8 cellular contexts compared by ENCODE assay signal in genomic region chr2:28390857-28391563, GRCh38. TPM values are rescaled to one million over a fixed set of nuclear protein-coding genes. Genes with fewer than 3 reads are reported as not detected.
DNase-seq lines count a peak whose midpoint lies in the region; ATAC-seq, FAIRE-seq and TF ChIP-seq lines count a peak whose summit lies in the region.

No MANE protein-coding gene starts in this region.

- H3K27ac ChIP-seq in MM.1S (ENCODE audit: low read length) (peak overlapping the region; percentile 98), astrocyte (ENCODE audit: low read depth, low read length) (peak overlapping the region; percentile 94)

- H3K9me3 Mint-ChIP-seq in T-helper 1 cell treated with Interleukin-12 subunit alpha and Interleukin-12 subunit beta and Interleukin-4 antibody, amounts not matched to agents 30 μg/mL and 1 μg/mL, for 36 hours = no peaks in the 10 kb centered on the region
- H3K9me3 Mint-ChIP-seq in astrocyte (ENCODE audit: unreplicated experiment) = no peaks in the 10 kb centered on the region

- peaks cover 1% of the 10 kb centered on the region for H3K36me3 Mint-ChIP-seq in T-helper 1 cell treated with Interleukin-12 subunit alpha and Interleukin-12 subunit beta and Interleukin-4 antibody, amounts not matched to agents 30 μg/mL and 1 μg/mL, for 36 hours (ENCODE audit: low read depth)
- H3K36me3 Mint-ChIP-seq in astrocyte (ENCODE audit: low read depth, unreplicated experiment) = peaks cover 5% of the 10 kb centered on the region

- H3K4me1 ChIP-seq in MM.1S (ENCODE audit: low read length) = peaks cover 3% of the 10 kb centered on the region; the same call in 1 of the 2 replicates
- peaks cover 41% of the 10 kb centered on the region for H3K4me1 ChIP-seq in astrocyte (ENCODE audit: insufficient read depth, low read length)

- H2AFZ ChIP-seq in MM.1S (ENCODE audit: low read length) (peak overlapping the region; percentile 85), astrocyte (ENCODE audit: low read depth, low read length) (peak overlapping the region; percentile 55)

- peaks cover 32% of the 10 kb centered on the region for H3K4me1 Mint-ChIP-seq in T-helper 1 cell treated with Interleukin-12 subunit alpha and Interleukin-12 subunit beta and Interleukin-4 antibody, amounts not matched to agents 30 μg/mL and 1 μg/mL, for 36 hours (ENCODE audit: low read depth)
- peaks cover 20% of the 10 kb centered on the region for H3K4me1 Mint-ChIP-seq in astrocyte (ENCODE audit: low read depth, unreplicated experiment)

- H3K4me2 ChIP-seq in MM.1S (ENCODE audit: low read depth, low read length) = peak overlapping the region; percentile 99
- H3K4me2 ChIP-seq in astrocyte (ENCODE audit: low read length) = peak overlapping the region; percentile 95

- H3K27ac Mint-ChIP-seq in T-helper 1 cell treated with Interleukin-12 subunit alpha and Interleukin-12 subunit beta and Interleukin-4 antibody, amounts not matched to agents 30 μg/mL and 1 μg/mL, for 36 hours = peak overlapping the region; percentile 96
- peak overlapping the region; percentile 88 for H3K27ac Mint-ChIP-seq in astrocyte (ENCODE audit: unreplicated experiment)

- peaks cover 4% of the 10 kb centered on the region for H3K27me3 Mint-ChIP-seq in T-helper 1 cell treated with Interleukin-12 subunit alpha and Interleukin-12 subunit beta and Interleukin-4 antibody, amounts not matched to agents 30 μg/mL and 1 μg/mL, for 36 hours (ENCODE audit: low read depth)
- H3K27me3 Mint-ChIP-seq in astrocyte (ENCODE audit: low read depth, unreplicated experiment) = no peaks in the 10 kb centered on the region

- TF ChIP-seq CTCF in MM.1S (IDR thresholded peaks at IDR 0.05; ENCODE audit: low read length) (no peak), astrocyte (IDR thresholded peaks at IDR 0.05; ENCODE audit: insufficient read depth, low read depth, low read length) (no peak)

- DNase-seq in T-helper 1 cell (no peak), MM.1S (peak; percentile 49), astrocyte (ENCODE audit: low read depth) (no peak), hippocampal formation (lab: John Stamatoyannopoulos, UW) (peak; percentile 53 to 56), putamen (ENCODE audit: low spot score) (peak; percentile 53), GM12891 (ENCODE audit: insufficient read length, low spot score) (no peak)

- no peaks in the 10 kb centered on the region for H3K36me3 ChIP-seq in MM.1S (replicated peaks; ENCODE audit: insufficient read depth, low read length)
- no peaks in the 10 kb centered on the region for H3K36me3 ChIP-seq in astrocyte (ENCODE audit: insufficient read depth, low read length)

- H3K27me3 ChIP-seq in MM.1S (replicated peaks; ENCODE audit: insufficient read depth, low read length) (no peaks in the 10 kb centered on the region), astrocyte (ENCODE audit: insufficient read depth, low read length) (no peaks in the 10 kb centered on the region)

- no peaks in the 10 kb centered on the region for H3K9me3 ChIP-seq in MM.1S (replicated peaks; ENCODE audit: insufficient read depth, low read length)
- no peaks in the 10 kb centered on the region for H3K9me3 ChIP-seq in astrocyte (ENCODE audit: insufficient read depth, low read depth, low read length)

- peaks cover 24% of the 10 kb centered on the region for H3K79me2 ChIP-seq in MM.1S (ENCODE audit: low read length)
- peaks cover 32% of the 10 kb centered on the region for H3K79me2 ChIP-seq in astrocyte (ENCODE audit: insufficient read depth, low read length)

- H3K4me3 ChIP-seq in MM.1S (ENCODE audit: low read length) (peak overlapping the region; percentile 98), astrocyte (ENCODE audit: insufficient read depth, low read depth, low read length) (peak overlapping the region; percentile 82)

- H3K4me3 Mint-ChIP-seq in T-helper 1 cell treated with Interleukin-12 subunit alpha and Interleukin-12 subunit beta and Interleukin-4 antibody, amounts not matched to agents 30 μg/mL and 1 μg/mL, for 36 hours = peak overlapping the region; percentile 83
- peak overlapping the region; percentile 82 for H3K4me3 Mint-ChIP-seq in astrocyte (ENCODE audit: unreplicated experiment)

- H3K9ac ChIP-seq in MM.1S (ENCODE audit: low read length) (peak overlapping the region; percentile 96), astrocyte (ENCODE audit: low read length) (peak overlapping the region; percentile 97)

- no peaks in the 10 kb centered on the region for H3K9me2 ChIP-seq in MM.1S (replicated peaks; ENCODE audit: insufficient read depth, low read length)

- TF ChIP-seq POLR2A in GM12891 (IDR thresholded peaks at IDR 0.05; ENCODE audit: low read depth, low read length) = no peak

- peaks cover 30% of the 10 kb centered on the region for H3F3A ChIP-seq in MM.1S (ENCODE audit: insufficient read depth, low read length)

- H4K20me1 ChIP-seq in MM.1S (ENCODE audit: insufficient read depth, low read length) (no peaks in the 10 kb centered on the region), astrocyte (ENCODE audit: insufficient read depth, low read length) (peaks cover 19% of the 10 kb centered on the region)

- FAIRE-seq in astrocyte (lab: Jason Lieb, UNC) = no peak
- FAIRE-seq in GM12891 (lab: Jason Lieb, UNC) = no peak

- no peak for ATAC-seq in HG02588 (IDR thresholded peaks at IDR 0.05; ENCODE audit: unreplicated experiment)

TF ChIP-seq in GM12891, 5 proteins besides CTCF, POLR2A, EP300 and RAD21:
- TF ChIP-seq POLR2AphosphoS5 (IDR thresholded peaks at IDR 0.05; ENCODE audit: low read depth, low read length) (no peak), SPI1 (IDR thresholded peaks at IDR 0.05; ENCODE audit: low read depth, low read length) (no peak), TAF1 (IDR thresholded peaks at IDR 0.05; ENCODE audit: low read depth, low read length) (no peak), PAX5 (IDR thresholded peaks at IDR 0.05; ENCODE audit: insufficient read depth, low read length, severe bottlenecking) (no peak)

RNA-seq across cellular contexts. Expression of gene FOSL2, which starts 1.6 kb away (rescaled TPM):
- 156 and 158 TPM in 2 replicates for total RNA-seq in astrocyte
- 1.1 TPM for polyA plus RNA-seq in GM12891 (2012; ENCODE audit: low read depth, missing spikeins)

Comparison
In these comparisons a context has a peak if more than half of its experiments do, and no peak if none do; other contexts are left out.
1. DNase-seq: peak in MM.1S (single experiment), hippocampal formation (2 of 2) and putamen (single experiment); none in T-helper 1 cell (0 of 5), astrocyte (single experiment) and GM12891 (single experiment).